ENCODE assay signal across 1 cellular context in the genomic region with DNA sequence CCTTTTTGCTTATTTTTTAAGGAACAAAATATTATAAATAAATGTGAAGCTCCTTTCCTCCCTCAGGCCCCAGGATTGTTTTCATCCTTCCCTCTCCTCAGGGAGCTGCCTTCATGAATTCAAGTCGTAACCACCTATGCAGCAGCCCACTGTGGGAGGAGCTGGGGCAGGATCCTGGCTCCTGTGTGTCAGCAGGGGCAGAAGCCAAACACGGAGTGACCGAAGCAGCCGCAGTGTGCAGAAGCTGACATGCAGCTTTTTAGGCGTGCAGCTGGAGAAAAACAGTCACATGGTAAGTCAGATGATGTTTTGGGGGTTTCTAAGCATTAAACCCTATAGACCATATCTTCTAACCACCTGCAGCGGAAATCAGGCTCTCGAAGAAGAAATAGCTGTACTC.
TF ChIP-seq lines count a peak whose summit lies in the region.

No MANE protein-coding gene starts in this region.

TF ChIP-seq in GM23338, 12 proteins besides CTCF, POLR2A, EP300 and RAD21 (continued from another document):
- TF ChIP-seq, protein P1, sequence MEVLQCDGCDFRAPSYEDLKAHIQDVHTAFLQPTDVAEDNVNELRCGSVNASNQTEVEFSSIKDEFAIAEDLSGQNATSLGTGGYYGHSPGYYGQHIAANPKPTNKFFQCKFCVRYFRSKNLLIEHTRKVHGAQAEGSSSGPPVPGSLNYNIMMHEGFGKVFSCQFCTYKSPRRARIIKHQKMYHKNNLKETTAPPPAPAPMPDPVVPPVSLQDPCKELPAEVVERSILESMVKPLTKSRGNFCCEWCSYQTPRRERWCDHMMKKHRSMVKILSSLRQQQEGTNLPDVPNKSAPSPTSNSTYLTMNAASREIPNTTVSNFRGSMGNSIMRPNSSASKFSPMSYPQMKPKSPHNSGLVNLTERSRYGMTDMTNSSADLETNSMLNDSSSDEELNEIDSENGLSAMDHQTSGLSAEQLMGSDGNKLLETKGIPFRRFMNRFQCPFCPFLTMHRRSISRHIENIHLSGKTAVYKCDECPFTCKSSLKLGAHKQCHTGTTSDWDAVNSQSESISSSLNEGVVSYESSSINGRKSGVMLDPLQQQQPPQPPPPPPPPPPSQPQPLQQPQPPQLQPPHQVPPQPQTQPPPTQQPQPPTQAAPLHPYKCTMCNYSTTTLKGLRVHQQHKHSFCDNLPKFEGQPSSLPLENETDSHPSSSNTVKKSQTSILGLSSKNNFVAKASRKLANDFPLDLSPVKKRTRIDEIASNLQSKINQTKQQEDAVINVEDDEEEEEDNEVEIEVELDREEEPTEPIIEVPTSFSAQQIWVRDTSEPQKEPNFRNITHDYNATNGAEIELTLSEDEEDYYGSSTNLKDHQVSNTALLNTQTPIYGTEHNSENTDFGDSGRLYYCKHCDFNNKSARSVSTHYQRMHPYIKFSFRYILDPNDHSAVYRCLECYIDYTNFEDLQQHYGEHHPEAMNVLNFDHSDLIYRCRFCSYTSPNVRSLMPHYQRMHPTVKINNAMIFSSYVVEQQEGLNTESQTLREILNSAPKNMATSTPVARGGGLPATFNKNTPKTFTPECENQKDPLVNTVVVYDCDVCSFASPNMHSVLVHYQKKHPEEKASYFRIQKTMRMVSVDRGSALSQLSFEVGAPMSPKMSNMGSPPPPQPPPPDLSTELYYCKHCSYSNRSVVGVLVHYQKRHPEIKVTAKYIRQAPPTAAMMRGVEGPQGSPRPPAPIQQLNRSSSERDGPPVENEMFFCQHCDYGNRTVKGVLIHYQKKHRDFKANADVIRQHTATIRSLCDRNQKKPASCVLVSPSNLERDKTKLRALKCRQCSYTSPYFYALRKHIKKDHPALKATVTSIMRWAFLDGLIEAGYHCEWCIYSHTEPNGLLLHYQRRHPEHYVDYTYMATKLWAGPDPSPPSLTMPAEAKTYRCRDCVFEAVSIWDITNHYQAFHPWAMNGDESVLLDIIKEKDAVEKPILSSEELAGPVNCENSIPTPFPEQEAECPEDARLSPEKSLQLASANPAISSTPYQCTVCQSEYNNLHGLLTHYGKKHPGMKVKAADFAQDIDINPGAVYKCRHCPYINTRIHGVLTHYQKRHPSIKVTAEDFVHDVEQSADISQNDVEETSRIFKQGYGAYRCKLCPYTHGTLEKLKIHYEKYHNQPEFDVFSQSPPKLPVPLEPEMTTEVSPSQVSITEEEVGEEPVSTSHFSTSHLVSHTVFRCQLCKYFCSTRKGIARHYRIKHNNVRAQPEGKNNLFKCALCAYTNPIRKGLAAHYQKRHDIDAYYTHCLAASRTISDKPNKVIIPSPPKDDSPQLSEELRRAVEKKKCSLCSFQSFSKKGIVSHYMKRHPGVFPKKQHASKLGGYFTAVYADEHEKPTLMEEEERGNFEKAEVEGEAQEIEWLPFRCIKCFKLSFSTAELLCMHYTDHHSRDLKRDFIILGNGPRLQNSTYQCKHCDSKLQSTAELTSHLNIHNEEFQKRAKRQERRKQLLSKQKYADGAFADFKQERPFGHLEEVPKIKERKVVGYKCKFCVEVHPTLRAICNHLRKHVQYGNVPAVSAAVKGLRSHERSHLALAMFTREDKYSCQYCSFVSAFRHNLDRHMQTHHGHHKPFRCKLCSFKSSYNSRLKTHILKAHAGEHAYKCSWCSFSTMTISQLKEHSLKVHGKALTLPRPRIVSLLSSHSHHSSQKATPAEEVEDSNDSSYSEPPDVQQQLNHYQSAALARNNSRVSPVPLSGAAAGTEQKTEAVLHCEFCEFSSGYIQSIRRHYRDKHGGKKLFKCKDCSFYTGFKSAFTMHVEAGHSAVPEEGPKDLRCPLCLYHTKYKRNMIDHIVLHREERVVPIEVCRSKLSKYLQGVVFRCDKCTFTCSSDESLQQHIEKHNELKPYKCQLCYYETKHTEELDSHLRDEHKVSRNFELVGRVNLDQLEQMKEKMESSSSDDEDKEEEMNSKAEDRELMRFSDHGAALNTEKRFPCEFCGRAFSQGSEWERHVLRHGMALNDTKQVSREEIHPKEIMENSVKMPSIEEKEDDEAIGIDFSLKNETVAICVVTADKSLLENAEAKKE (CRISPR knock-in tag; IDR thresholded peaks at IDR 0.05): no peak
